Comparison of ENCODE assay signal across 1 cellular context in the genomic region with DNA sequence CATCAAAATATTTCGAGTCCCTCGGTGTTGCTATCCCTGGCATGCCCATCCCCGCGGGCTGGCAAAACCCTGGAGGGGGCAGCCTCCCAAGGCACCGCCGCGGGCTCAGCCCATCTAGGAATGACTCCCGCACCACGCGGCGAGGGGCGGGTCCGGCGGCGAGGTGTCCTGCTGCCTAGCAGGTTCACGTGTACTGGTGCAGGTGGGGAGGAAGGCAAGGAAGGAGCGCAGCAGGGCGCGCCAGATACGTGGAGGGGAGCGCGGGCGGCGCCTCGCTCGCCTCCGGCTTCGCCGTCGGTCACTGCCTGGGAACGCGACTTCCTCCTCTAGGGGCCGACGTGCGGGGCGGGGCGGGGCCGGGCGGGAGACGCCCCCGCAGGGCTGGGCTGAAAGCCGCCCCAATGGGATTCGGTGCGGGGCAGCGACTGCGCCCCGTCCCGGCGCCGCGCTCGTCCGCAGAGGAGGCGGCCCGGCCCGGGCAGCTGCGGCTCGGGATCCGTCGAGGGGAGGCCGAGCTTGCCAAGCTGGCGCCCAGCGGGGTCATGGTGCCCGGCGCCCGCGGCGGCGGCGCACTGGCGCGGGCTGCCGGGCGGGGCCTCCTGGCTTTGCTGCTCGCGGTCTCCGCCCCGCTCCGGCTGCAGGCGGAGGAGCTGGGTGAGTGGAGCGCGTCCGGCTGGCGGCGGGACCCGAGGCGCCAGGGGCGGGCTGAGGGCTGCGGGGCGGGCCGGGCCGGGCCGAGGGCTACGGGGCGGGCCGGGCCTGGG.
A peak's percentile ranks its signal among the peaks of the same experiment; 100 is the strongest.
TF ChIP-seq lines count a peak whose summit lies in the region.

DCBLD1 (plus strand) TSS at position 435 of the 764 bp plus-strand sequence; CDS start at position 543, 108 bp downstream.

TF ChIP-seq in HEK293, 187 proteins besides CTCF, POLR2A, EP300 and RAD21 (continued from another document):
- TF ChIP-seq ZNF530 (tag by site-specific recombination; IDR thresholded peaks at IDR 0.05; ENCODE audit: low read depth), result no peak
- no peak for TF ChIP-seq ZNF214 (tag by site-specific recombination; IDR thresholded peaks at IDR 0.05; ENCODE audit: borderline replicate concordance)
- TF ChIP-seq PRDM10 (tag by site-specific recombination; IDR thresholded peaks at IDR 0.05), result 0 out of 2 replicates have a peak, but pooled peaks have one; percentile 9
- TF ChIP-seq ZBTB8A (tag by site-specific recombination; IDR thresholded peaks at IDR 0.05), result peak; percentile 79
- TF ChIP-seq ZNF837 (tag by site-specific recombination; IDR thresholded peaks at IDR 0.05), result no peak
- TF ChIP-seq ZNF791 (tag by site-specific recombination; IDR thresholded peaks at IDR 0.05), result no peak
- TF ChIP-seq KLF7 (tag by site-specific recombination; IDR thresholded peaks at IDR 0.05; ENCODE audit: borderline replicate concordance), result peak; percentile 36; the same call in 1 of the 2 replicates
- TF ChIP-seq ZSCAN30 (tag by site-specific recombination; IDR thresholded peaks at IDR 0.05), result no peak
- no peak for TF ChIP-seq ZNF624 (tag by site-specific recombination; IDR thresholded peaks at IDR 0.05)
TF ChIP-seq in HEK293: peak in this region for 38.
